Comparison of ENCODE assay signal across 7 cellular contexts in the genomic region with DNA sequence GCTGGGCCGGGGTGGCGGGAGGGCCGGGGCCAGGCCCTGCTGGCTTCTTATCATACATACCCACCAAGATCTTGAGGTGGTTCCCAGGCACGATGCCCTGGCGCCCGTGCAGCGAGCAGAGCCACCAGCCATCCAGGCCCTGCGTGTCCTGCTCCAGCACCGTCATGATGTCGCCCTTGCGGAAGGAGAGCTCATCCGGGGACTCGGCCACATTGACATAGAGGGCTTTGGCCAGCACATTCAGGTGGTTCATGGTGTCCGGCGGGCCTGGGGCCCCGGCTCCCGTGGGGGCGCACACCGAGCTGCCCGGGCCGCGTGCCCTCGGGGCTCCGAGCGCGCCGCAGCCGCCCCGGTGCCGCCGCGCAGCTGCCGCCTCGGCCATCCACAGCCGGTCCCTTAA.
A peak's percentile ranks its signal among the peaks of the same experiment; 100 is the strongest.
DNase-seq lines count a peak whose midpoint lies in the region; ATAC-seq, FAIRE-seq and TF ChIP-seq lines count a peak whose summit lies in the region.
"Not testable (repeated sequence)": the region's sequence is repeated elsewhere in the genome, so short reads cannot be mapped to it uniquely, and the experiment has no call there.

No MANE protein-coding gene starts in this region.

- not testable (repeated sequence) for H3K9ac ChIP-seq in kidney (ENCODE audit: low read length in 2 of 2)

- not testable (repeated sequence) for H3K36me3 ChIP-seq in left ventricle myocardium inferior; kidney (ENCODE audit: control insufficient read depth in 1 of 2, insufficient read depth in 2 of 2, low read length in 2 of 2); naive thymus-derived CD4-positive, alpha-beta T cell (ENCODE audit: control insufficient read depth in 2 of 3, insufficient read depth in 3 of 3, low read length in 3 of 3); sigmoid colon

- not testable (repeated sequence) for H3K9me3 ChIP-seq in left ventricle myocardium inferior (replicated peaks); kidney (ENCODE audit: control insufficient read depth in 1 of 2, low read length in 2 of 2); naive thymus-derived CD4-positive, alpha-beta T cell (ENCODE audit: control insufficient read depth in 2 of 3, low read length in 3 of 3); sigmoid colon

- not testable (repeated sequence) for H3K4me1 Mint-ChIP-seq in naive thymus-derived CD4-positive, alpha-beta T cell; type B pancreatic cell (ENCODE audit: unreplicated experiment)

- H3K27me3 ChIP-seq in left ventricle myocardium inferior (ENCODE audit: low read depth); naive thymus-derived CD4-positive, alpha-beta T cell (ENCODE audit: control insufficient read depth in 2 of 2, insufficient read depth in 2 of 2, low read length in 2 of 2); sigmoid colon: not testable (repeated sequence)

- not testable (repeated sequence) for H3K27ac ChIP-seq in left ventricle myocardium inferior (replicated peaks); kidney (ENCODE audit: low read depth in 2 of 2, low read length in 2 of 2); naive thymus-derived CD4-positive, alpha-beta T cell (ENCODE audit: low read depth, low read length); sigmoid colon

- not testable (repeated sequence) for TF ChIP-seq EP300 in sigmoid colon (IDR thresholded peaks at IDR 0.05)

- intact Hi-C loops in left ventricle myocardium inferior (cut with micrococcal nuclease); kidney (cut with DNase I); naive thymus-derived CD4-positive, alpha-beta T cell (cut with micrococcal nuclease); sigmoid colon (cut with DNase I): not testable (repeated sequence)

- POLR2A ChIA-PET in naive thymus-derived CD4-positive, alpha-beta T cell (lab: Charles Lee): not testable (repeated sequence)

- not testable (repeated sequence) for FAIRE-seq in kidney (lab: Jason Lieb, UNC)

- CTCF ChIA-PET in naive thymus-derived CD4-positive, alpha-beta T cell (lab: Charles Lee): not testable (repeated sequence)

- 92 to 95% methylated on average over 24 to 25 of the region's 35 CpGs for WGBS in sigmoid colon, 2 donors

- not testable (repeated sequence) for H3K9me3 Mint-ChIP-seq in naive thymus-derived CD4-positive, alpha-beta T cell; type B pancreatic cell

- not testable (repeated sequence) for H3K27me3 Mint-ChIP-seq in naive thymus-derived CD4-positive, alpha-beta T cell; type B pancreatic cell

- H3K4me3 ChIP-seq in left ventricle myocardium inferior; kidney (ENCODE audit: low read length in 2 of 2); naive thymus-derived CD4-positive, alpha-beta T cell (ENCODE audit: low read length); sigmoid colon: not testable (repeated sequence)

- not testable (repeated sequence) for H3K4me1 ChIP-seq in left ventricle myocardium inferior; kidney (ENCODE audit: control insufficient read depth in 1 of 2, insufficient read depth in 1 of 2, low read depth in 1 of 2, low read length in 2 of 2); naive thymus-derived CD4-positive, alpha-beta T cell (ENCODE audit: control insufficient read depth in 2 of 2, insufficient read depth in 2 of 2, low read length in 2 of 2); sigmoid colon

- H3K27ac Mint-ChIP-seq in naive thymus-derived CD4-positive, alpha-beta T cell; type B pancreatic cell: not testable (repeated sequence)

- peak; percentile 33 for ATAC-seq in naive thymus-derived CD4-positive, alpha-beta T cell

- H3K4me3 Mint-ChIP-seq in naive thymus-derived CD4-positive, alpha-beta T cell; type B pancreatic cell: not testable (repeated sequence)

- TF ChIP-seq POLR2A in sigmoid colon (IDR thresholded peaks at IDR 0.05): not testable (repeated sequence)

- not testable (repeated sequence) for H3K36me3 Mint-ChIP-seq in naive thymus-derived CD4-positive, alpha-beta T cell; type B pancreatic cell

- peak; percentile 8 for DNase-seq in activated naive CD4-positive, alpha-beta T cell treated with anti-CD3 and anti-CD28 coated beads, Interleukin-2, amount 50 U/mL, for 16 hours
- DNase-seq in ecto neural progenitor cell (ENCODE audit: low spot score) (peak; percentile 15), left ventricle myocardium inferior (peak; percentile 12), kidney (peak; percentile 41), sigmoid colon (peak; percentile 50), type B pancreatic cell (ENCODE audit: extremely low spot score, unreplicated experiment) (peak; percentile 69)
- not testable (repeated sequence) for DNase-seq in naive thymus-derived CD4-positive, alpha-beta T cell

- TF ChIP-seq CTCF in left ventricle myocardium inferior (IDR thresholded peaks at IDR 0.05; ENCODE audit: borderline replicate concordance); kidney (IDR thresholded peaks at IDR 0.05; ENCODE audit: borderline replicate concordance, extremely low read depth, insufficient read depth); sigmoid colon (IDR thresholded peaks at IDR 0.05); type B pancreatic cell (conservative IDR thresholded peaks at IDR 0.05): not testable (repeated sequence)
